In genomic region chr12:121226871-121227270, GRCh38 we compare ENCODE assay signal across 8 cellular contexts. TPM values are rescaled to one million over a fixed set of nuclear protein-coding genes. Genes with fewer than 3 reads are reported as not detected.
DNase-seq lines count a peak whose midpoint lies in the region; ATAC-seq and TF ChIP-seq lines count a peak whose summit lies in the region.
"Not testable (repeated sequence)": the region's sequence is repeated elsewhere in the genome, so short reads cannot be mapped to it uniquely, and the experiment has no call there.

No MANE protein-coding gene starts in this region.

- 81 to 94% methylated on average over 8 of the region's 8 CpGs for WGBS in esophagus squamous epithelium, 2 donors
- 87 to 90% (median 88%) methylated on average over 7 to 8 of the region's 8 CpGs for WGBS in stomach, 5 donors

- H3K9me3 Mint-ChIP-seq in CD4-positive, alpha-beta T cell; activated CD8-positive, alpha-beta T cell treated with anti-CD3 and anti-CD28 coated beads, Interleukin-2, amount 10 ng/mL, durations not matched to agents 7 days and 5 days (ENCODE audit: insufficient read depth): not testable (repeated sequence)

- H3K9me3 ChIP-seq in CD4-positive, alpha-beta T cell (ENCODE audit: control insufficient read depth, low read length); OCI-LY3 (ENCODE audit: insufficient read depth, low read length); esophagus squamous epithelium; mucosa of descending colon; stomach: not testable (repeated sequence)

- H3K4me3 ChIP-seq in OCI-LY3 (ENCODE audit: low read length): peak overlapping the region; percentile 42
- not testable (repeated sequence) for H3K4me3 ChIP-seq in esophagus squamous epithelium, mucosa of descending colon, stomach

- H3K4me2 ChIP-seq in OCI-LY3 (ENCODE audit: low read length): peak overlapping the region; percentile 75

- peak overlapping the region; percentile 61; the same call in 1 of the 2 replicates for H3K9ac ChIP-seq in OCI-LY3 (ENCODE audit: low read length)

- intact Hi-C loops in CD4-positive, alpha-beta T cell (cut with DNase I, micrococcal nuclease): loop anchor here in 1 of 2 experiments (10.0 kb wide), 1 partner anchor 112 kb away; no protein-coding TSS in a partner anchor
- intact Hi-C loops in esophagus squamous epithelium (cut with DNase I); mucosa of descending colon (cut with DNase I, micrococcal nuclease): not testable (repeated sequence)
- intact Hi-C loops in stomach (cut with DNase I; ENCODE audit: low total_unique reads): loop anchor here (10.0 kb wide), 1 partner anchor 112 kb away; no protein-coding TSS in a partner anchor

- H2AFZ ChIP-seq in OCI-LY3 (ENCODE audit: low read depth, low read length): not testable (repeated sequence)

- POLR2A ChIA-PET in CD4-positive, alpha-beta T cell (lab: Charles Lee): interaction anchor here (0.8 kb wide), 1 partner anchor 9 kb away, joined by 6 read pairs; no protein-coding TSS in a partner anchor
- POLR2A ChIA-PET in activated CD8-positive, alpha-beta T cell treated with anti-CD3 and anti-CD28 coated beads, Interleukin-2, amount 10 ng/mL, durations not matched to agents 7 days and 5 days (lab: Charles Lee): not testable (repeated sequence)

- not testable (repeated sequence) for TF ChIP-seq POLR2A in esophagus squamous epithelium (IDR thresholded peaks at IDR 0.05); stomach (IDR thresholded peaks at IDR 0.05)

- H3K36me3 Mint-ChIP-seq in CD4-positive, alpha-beta T cell (ENCODE audit: low read depth): peaks cover 48% of the 10 kb centered on the region
- H3K36me3 Mint-ChIP-seq in activated CD8-positive, alpha-beta T cell treated with anti-CD3 and anti-CD28 coated beads, Interleukin-2, amount 10 ng/mL, durations not matched to agents 7 days and 5 days (ENCODE audit: low read depth): peaks cover 72% of the 10 kb centered on the region

- H3K4me1 Mint-ChIP-seq in CD4-positive, alpha-beta T cell (ENCODE audit: low read depth): peaks cover 48% of the 10 kb centered on the region
- peaks cover 71% of the 10 kb centered on the region for H3K4me1 Mint-ChIP-seq in activated CD8-positive, alpha-beta T cell treated with anti-CD3 and anti-CD28 coated beads, Interleukin-2, amount 10 ng/mL, durations not matched to agents 7 days and 5 days (ENCODE audit: low read depth)

- CTCF ChIA-PET in CD4-positive, alpha-beta T cell (lab: Charles Lee); activated CD8-positive, alpha-beta T cell treated with anti-CD3 and anti-CD28 coated beads, Interleukin-2, amount 10 ng/mL, durations not matched to agents 7 days and 5 days (lab: Charles Lee): not testable (repeated sequence)

- not testable (repeated sequence) for TF ChIP-seq EP300 in stomach (IDR thresholded peaks at IDR 0.05)

- not testable (repeated sequence) for H3K36me3 ChIP-seq in OCI-LY3 (replicated peaks; ENCODE audit: low read depth, low read length); mucosa of descending colon (ENCODE audit: low read depth)
- H3K36me3 ChIP-seq in esophagus squamous epithelium: peaks cover 0 to 34% (median 7%) of the 10 kb centered on the region in 3 donors
- H3K36me3 ChIP-seq in stomach: peaks cover 11 to 76% (median 58%) of the 10 kb centered on the region in 4 donors

- H4K20me1 ChIP-seq in OCI-LY3 (ENCODE audit: insufficient read depth, low read length): not testable (repeated sequence)

- H3K4me1 ChIP-seq in OCI-LY3 (ENCODE audit: low read length) (peaks cover 19% of the 10 kb centered on the region), esophagus squamous epithelium (peaks cover 20 to 55% (median 22%) of the 10 kb centered on the region in 3 donors), mucosa of descending colon (ENCODE audit: low read depth) (peaks cover 17% of the 10 kb centered on the region), stomach (peaks cover 13 to 40% (median 38%) of the 10 kb centered on the region in 4 donors)

- not testable (repeated sequence) for H3K27me3 ChIP-seq in CD4-positive, alpha-beta T cell (ENCODE audit: control insufficient read depth, insufficient read depth, low read length); OCI-LY3 (ENCODE audit: low read depth, low read length); esophagus squamous epithelium; stomach

- peak overlapping the region; percentile 88 for H3K27ac Mint-ChIP-seq in CD4-positive, alpha-beta T cell
- peak overlapping the region; percentile 39 for H3K27ac Mint-ChIP-seq in activated CD8-positive, alpha-beta T cell treated with anti-CD3 and anti-CD28 coated beads, Interleukin-2, amount 10 ng/mL, durations not matched to agents 7 days and 5 days

- not testable (repeated sequence) for TF ChIP-seq CTCF in CD4-positive, alpha-beta T cell (IDR thresholded peaks at IDR 0.05); OCI-LY3 (IDR thresholded peaks at IDR 0.05; ENCODE audit: low read depth, low read length); esophagus squamous epithelium (IDR thresholded peaks at IDR 0.05); mucosa of descending colon (IDR thresholded peaks at IDR 0.05); stomach (IDR thresholded peaks at IDR 0.05)

- not testable (repeated sequence) for H3K4me3 Mint-ChIP-seq in CD4-positive, alpha-beta T cell; activated CD8-positive, alpha-beta T cell treated with anti-CD3 and anti-CD28 coated beads, Interleukin-2, amount 10 ng/mL, durations not matched to agents 7 days and 5 days

- DNase-seq in CD4-positive, alpha-beta T cell; activated CD8-positive, alpha-beta T cell treated with anti-CD3 and anti-CD28 coated beads, Interleukin-2, amount 10 ng/mL, durations not matched to agents 7 days and 5 days; esophagus squamous epithelium (lab: John Stamatoyannopoulos, UW); stomach: not testable (repeated sequence)
- peak in 2 of 3 donors; percentile 27 to 28 for DNase-seq in mucosa of descending colon

- H3K27me3 Mint-ChIP-seq in CD4-positive, alpha-beta T cell; activated CD8-positive, alpha-beta T cell treated with anti-CD3 and anti-CD28 coated beads, Interleukin-2, amount 10 ng/mL, durations not matched to agents 7 days and 5 days (ENCODE audit: low read depth): not testable (repeated sequence)

- not testable (repeated sequence) for H3K79me2 ChIP-seq in OCI-LY3 (ENCODE audit: low read length)

- not testable (repeated sequence) for H3K27ac ChIP-seq in CD4-positive, alpha-beta T cell (ENCODE audit: low read depth, low read length)
- H3K27ac ChIP-seq in OCI-LY3 (ENCODE audit: low read length) (peak overlapping the region; percentile 82), esophagus squamous epithelium (peak overlapping the region in 3 of 4 donors; percentile 14 to 55 (median 43)), stomach (peak overlapping the region; percentile 69 to 87 (median 73))

- ATAC-seq in CD4-positive, alpha-beta T cell (ENCODE audit: poor library complexity); activated CD8-positive, alpha-beta T cell treated with anti-CD3 and anti-CD28 coated beads, Interleukin-2, amount 10 ng/mL, durations not matched to agents 7 days and 5 days: not testable (repeated sequence)
- ATAC-seq in GM19324 (IDR thresholded peaks at IDR 0.05; ENCODE audit: low FRiP score, unreplicated experiment): peak; percentile 5
- peak; percentile 8 for ATAC-seq in HG02852 (IDR thresholded peaks at IDR 0.05; ENCODE audit: unreplicated experiment)
- peak; percentile 0 for ATAC-seq in mucosa of descending colon

RNA-seq across cellular contexts. Expression of gene P2RX4, which starts 16.9 kb away (rescaled TPM):
- 10 to 100 TPM; 36.2 to 37.4 TPM for total RNA-seq in CD4-positive, alpha-beta T cell
- 10 to 100 TPM; 38.7 to 41.0 TPM for total RNA-seq in activated CD8-positive, alpha-beta T cell treated with anti-CD3 and anti-CD28 coated beads, Interleukin-2, amount 10 ng/mL, durations not matched to agents 7 days and 5 days
- total RNA-seq in esophagus squamous epithelium: 10 to 100 TPM; 13.0 to 32.3 (median 19.9) TPM
- total RNA-seq in mucosa of descending colon: 100 to 1,000 TPM in 2 of 3 donors, 10 to 100 TPM in 1; 83.6 to 194 (median 132) TPM
- 10 to 100 TPM; 13.8 to 65.2 (median 28.8) TPM for total RNA-seq in stomach
- polyA plus RNA-seq in stomach: 10 to 100 TPM; 14.1 to 29.5 (median 24.0) TPM
